In genomic region chr12:27627836-27628469, GRCh38 we compare ENCODE assay signal across 8 cellular contexts.
DNase-seq lines count a peak whose midpoint lies in the region; ATAC-seq and TF ChIP-seq lines count a peak whose summit lies in the region.
"Not testable (repeated sequence)": the region's sequence is repeated elsewhere in the genome, so short reads cannot be mapped to it uniquely, and the experiment has no call there.

No MANE protein-coding gene starts in this region.

- TF ChIP-seq EP300 in transverse colon (IDR thresholded peaks at IDR 0.05; ENCODE audit: low read depth) = not testable (repeated sequence)

- H4K20me1 ChIP-seq in DND-41 (ENCODE audit: insufficient read depth, low read length) = not testable (repeated sequence)

- not testable (repeated sequence) for H3K27ac Mint-ChIP-seq in activated CD8-positive, alpha-beta T cell treated with anti-CD3 and anti-CD28 coated beads, Interleukin-2, amount 10 ng/mL, durations not matched to agents 7 days and 5 days

- in situ Hi-C loops in gastrocnemius medialis (cut with MboI; ENCODE audit: low sequenced_read_pairs in 4 of 4); transverse colon (cut with MboI; ENCODE audit: low pct_ligation_motif_present in 1 of 4, low pct_unique_long_range_greater_than_20kb in 1 of 4, low sequenced_read_pairs in 3 of 4): not testable (repeated sequence)

- H3K4me3 Mint-ChIP-seq in activated CD8-positive, alpha-beta T cell treated with anti-CD3 and anti-CD28 coated beads, Interleukin-2, amount 10 ng/mL, durations not matched to agents 7 days and 5 days = not testable (repeated sequence)

- H3K9me3 Mint-ChIP-seq in activated CD8-positive, alpha-beta T cell treated with anti-CD3 and anti-CD28 coated beads, Interleukin-2, amount 10 ng/mL, durations not matched to agents 7 days and 5 days (ENCODE audit: insufficient read depth) = not testable (repeated sequence)

- ATAC-seq in DND-41 (ENCODE audit: insufficient read depth, low read depth) = peak; percentile 78
- ATAC-seq in activated CD8-positive, alpha-beta T cell treated with anti-CD3 and anti-CD28 coated beads, Interleukin-2, amount 10 ng/mL, durations not matched to agents 7 days and 5 days = peak; percentile 53
- not testable (repeated sequence) for ATAC-seq in gastrocnemius medialis

- POLR2A ChIA-PET in activated CD8-positive, alpha-beta T cell treated with anti-CD3 and anti-CD28 coated beads, Interleukin-2, amount 10 ng/mL, durations not matched to agents 7 days and 5 days (lab: Charles Lee) = interaction anchor here (0.6 kb wide), 1 partner anchor 189 kb away, joined by 4 read pairs; no protein-coding TSS in a partner anchor

- H3K4me1 Mint-ChIP-seq in activated CD8-positive, alpha-beta T cell treated with anti-CD3 and anti-CD28 coated beads, Interleukin-2, amount 10 ng/mL, durations not matched to agents 7 days and 5 days (ENCODE audit: low read depth) = peaks cover 18% of the 10 kb centered on the region

- not testable (repeated sequence) for H3K4me3 ChIP-seq in DND-41 (ENCODE audit: low read depth in 1 of 2, low read length in 2 of 2); ascending aorta; left ventricle myocardium inferior; gastrocnemius medialis; transverse colon

- H3K4me2 ChIP-seq in DND-41 (ENCODE audit: insufficient read depth, low read length) = not testable (repeated sequence)

- not testable (repeated sequence) for H3K27me3 Mint-ChIP-seq in activated CD8-positive, alpha-beta T cell treated with anti-CD3 and anti-CD28 coated beads, Interleukin-2, amount 10 ng/mL, durations not matched to agents 7 days and 5 days (ENCODE audit: low read depth)

- CTCF ChIA-PET in activated CD8-positive, alpha-beta T cell treated with anti-CD3 and anti-CD28 coated beads, Interleukin-2, amount 10 ng/mL, durations not matched to agents 7 days and 5 days (lab: Charles Lee) = interaction anchor here (1.7 kb wide), 1 partner anchor 25 kb away, joined by 7 read pairs; no protein-coding TSS in a partner anchor

- not testable (repeated sequence) for H3K27me3 ChIP-seq in DND-41 (ENCODE audit: insufficient read depth, low read length, poor library complexity); ascending aorta; left ventricle myocardium inferior (ENCODE audit: low read depth); gastrocnemius medialis; transverse colon

- H2AFZ ChIP-seq in DND-41 (ENCODE audit: low read depth, low read length) = not testable (repeated sequence)

- not testable (repeated sequence) for H3K36me3 Mint-ChIP-seq in activated CD8-positive, alpha-beta T cell treated with anti-CD3 and anti-CD28 coated beads, Interleukin-2, amount 10 ng/mL, durations not matched to agents 7 days and 5 days (ENCODE audit: low read depth)

- not testable (repeated sequence) for H3K9ac ChIP-seq in DND-41 (ENCODE audit: low read depth, low read length)

- DNase-seq in DND-41; activated CD8-positive, alpha-beta T cell treated with anti-CD3 and anti-CD28 coated beads, Interleukin-2, amount 10 ng/mL, durations not matched to agents 7 days and 5 days; ascending aorta (ENCODE audit: low spot score in 2 of 2); epithelial cell of prostate (ENCODE audit: low read depth, low spot score); left ventricle myocardium inferior; gastrocnemius medialis; transverse colon: not testable (repeated sequence)
- DNase-seq in M059J (ENCODE audit: low read depth) = peak; percentile 66

- H3K79me2 ChIP-seq in DND-41 (ENCODE audit: insufficient read depth, low read length) = not testable (repeated sequence)

- not testable (repeated sequence) for TF ChIP-seq CTCF in DND-41 (IDR thresholded peaks at IDR 0.05; ENCODE audit: borderline replicate concordance, extremely low read depth, low read length, poor library complexity, severe bottlenecking); ascending aorta (IDR thresholded peaks at IDR 0.05); left ventricle myocardium inferior (IDR thresholded peaks at IDR 0.05; ENCODE audit: borderline replicate concordance); gastrocnemius medialis (IDR thresholded peaks at IDR 0.05 in 4 of 5, conservative IDR thresholded peaks at IDR 0.05 in 1 of 5); transverse colon (IDR thresholded peaks at IDR 0.05)

- H3K9me3 ChIP-seq in DND-41 (ENCODE audit: insufficient read depth, low read length, severe bottlenecking); ascending aorta; left ventricle myocardium inferior (replicated peaks); gastrocnemius medialis; transverse colon: not testable (repeated sequence)

- WGBS in transverse colon (ENCODE audit: low coverage in 1 of 2), 2 donors = 25 to 54% methylated on average over 1 to 2 of the region's 2 CpGs

- H3K36me3 ChIP-seq in DND-41 (ENCODE audit: insufficient read depth, low read length); ascending aorta; left ventricle myocardium inferior; gastrocnemius medialis; transverse colon: not testable (repeated sequence)

- H3K4me1 ChIP-seq in DND-41 (ENCODE audit: insufficient read depth, low read length); gastrocnemius medialis: not testable (repeated sequence)
- H3K4me1 ChIP-seq in ascending aorta (peaks cover 10 to 53% of the 10 kb centered on the region in 2 donors), left ventricle myocardium inferior (peaks cover 89% of the 10 kb centered on the region), transverse colon (peaks cover 0 to 12% (median 0%) of the 10 kb centered on the region in 4 donors)

- not testable (repeated sequence) for H3K27ac ChIP-seq in DND-41 (ENCODE audit: low read length)
- H3K27ac ChIP-seq in ascending aorta (peak overlapping the region; percentile 87 to 88), epithelial cell of prostate (peak overlapping the region; percentile 88), left ventricle myocardium inferior (replicated peaks) (peak overlapping the region; percentile 59), gastrocnemius medialis (peak overlapping the region in 3 of 4 donors; percentile 12 to 55 (median 28)), transverse colon (peak overlapping the region in 3 of 4 donors; percentile 3 to 50 (median 19))

- intact Hi-C loops in ascending aorta (cut with DNase I) = loop anchor here (2.0 to 10.0 kb wide), 4 partner anchors 36 to 443 kb away; partner anchors contain the start of gene PPFIBP1
- intact Hi-C loops in left ventricle myocardium inferior (cut with micrococcal nuclease); gastrocnemius medialis (cut with DNase I; ENCODE audit: low total_unique reads); transverse colon (cut with DNase I; ENCODE audit: low total_unique reads): not testable (repeated sequence)

- not testable (repeated sequence) for TF ChIP-seq POLR2A in gastrocnemius medialis (IDR thresholded peaks at IDR 0.05); transverse colon (IDR thresholded peaks at IDR 0.05)
